In the genomic region with DNA sequence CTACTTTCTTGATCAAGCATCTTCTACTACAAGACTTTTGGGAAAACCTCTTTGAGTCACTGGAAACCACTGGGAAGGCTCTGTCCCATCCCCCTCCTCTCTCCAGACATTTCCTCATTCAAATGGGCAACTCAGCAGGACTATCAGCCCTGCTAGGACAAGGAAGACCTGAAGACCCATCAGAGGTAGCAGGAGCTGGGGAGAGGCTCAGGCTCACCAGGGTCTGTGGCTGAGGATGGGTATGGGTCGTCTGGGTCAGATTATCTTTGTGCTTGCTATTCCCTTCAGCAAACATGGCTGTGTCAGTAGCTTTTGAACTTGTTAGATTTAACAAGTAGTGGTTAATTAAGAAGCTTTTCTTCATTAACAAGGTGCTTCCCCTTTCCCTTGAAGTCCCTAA, we compare ENCODE assay signal across 8 cellular contexts.
"Had no signal": no experiment of that assay in that cellular context is flagged by ENCODE, and none has a peak within 500 bp of the region (broad histone marks: within the 10 kb centered on the region; RNA-seq: fewer than 3 reads in every experiment).

No MANE protein-coding gene starts in this region.

- H3K36me3 ChIP-seq: HAP-1 had no signal

- H2AFZ ChIP-seq: GM23248 had no signal

- H3K27ac ChIP-seq: GM23248 had no signal

- H3K4me3 ChIP-seq: GM23248, HAP-1, K562 had no signal

- FAIRE-seq: HTR-8/SVneo, K562 had no signal

- H3K9ac ChIP-seq: GM23248 had no signal

- DNase-seq: GM23248, H7, HFFc6, IMR-90 had no signal

- H3K9me3 ChIP-seq: HAP-1 had no signal

- ATAC-seq: HCT116, K562 had no signal
